In the genomic region with DNA sequence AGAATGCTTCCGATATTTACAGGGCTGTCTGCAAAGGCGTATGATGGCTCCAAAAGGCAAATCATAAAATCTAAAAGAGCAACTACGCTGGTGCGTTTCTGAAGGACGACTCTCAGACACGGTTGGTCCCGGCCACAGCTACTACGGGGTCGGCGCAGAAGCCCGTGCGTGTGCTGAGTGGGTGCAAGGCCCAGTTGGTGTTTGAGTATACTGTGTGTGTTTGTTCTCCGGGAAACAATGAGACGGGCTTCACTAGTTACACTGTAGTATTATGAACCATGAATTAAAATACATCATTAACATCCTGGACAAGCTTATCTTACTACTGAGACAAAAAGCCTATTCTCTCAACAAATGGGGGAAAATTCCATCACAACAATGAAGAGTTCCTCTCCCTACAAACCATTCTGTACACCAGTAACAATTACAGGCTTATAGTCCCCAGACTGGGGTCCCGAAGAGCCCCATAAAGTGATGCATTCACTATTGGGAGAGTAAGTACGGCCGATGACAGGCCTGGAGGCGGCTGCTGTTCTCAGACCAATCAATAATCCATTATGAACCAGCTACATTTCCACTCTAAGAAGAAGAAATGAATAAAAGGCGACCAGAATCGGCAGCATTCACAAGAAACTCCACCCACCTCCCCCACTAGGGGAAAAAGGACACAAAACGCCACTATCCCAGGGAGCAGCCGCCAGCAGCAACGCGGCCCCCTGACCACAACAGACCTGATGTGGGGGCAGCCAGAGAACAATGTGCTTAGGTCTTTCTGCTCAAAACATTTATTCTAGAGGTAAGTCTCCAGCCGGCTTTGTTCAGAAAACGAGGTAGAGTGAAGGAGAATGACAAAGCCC, we compare ENCODE assay signal across 8 cellular contexts. TPM values are rescaled to one million over a fixed set of nuclear protein-coding genes. Genes with fewer than 3 reads are reported as not detected.
DNase-seq lines count a peak whose midpoint lies in the region; ATAC-seq and TF ChIP-seq lines count a peak whose summit lies in the region.

No MANE protein-coding gene starts in this region.

- intact Hi-C loops in activated naive CD4-positive, alpha-beta T cell treated with anti-CD3 and anti-CD28 coated beads for 36 hours (cut with micrococcal nuclease): loop anchor here (2.0 kb wide), 3 partner anchors 41 to 77 kb away; no protein-coding TSS in a partner anchor
- intact Hi-C loops in esophagus squamous epithelium (cut with DNase I): no loop called here

- no peaks in the 10 kb centered on the region for H3K36me3 ChIP-seq in esophagus squamous epithelium

- H3K4me1 ChIP-seq in esophagus squamous epithelium: peaks cover 5 to 97% (median 27%) of the 10 kb centered on the region in 3 donors

- H3K36me3 Mint-ChIP-seq in activated naive CD4-positive, alpha-beta T cell treated with anti-CD3 and anti-CD28 coated beads for 36 hours (ENCODE audit: low read depth): no peaks in the 10 kb centered on the region
- no peaks in the 10 kb centered on the region for H3K36me3 Mint-ChIP-seq in T-helper 17 cell (ENCODE audit: low read depth)
- H3K36me3 Mint-ChIP-seq in neural crest cell (ENCODE audit: low read depth): no peaks in the 10 kb centered on the region

- H3K4me1 Mint-ChIP-seq in activated naive CD4-positive, alpha-beta T cell treated with anti-CD3 and anti-CD28 coated beads for 36 hours (ENCODE audit: low read depth): peaks cover 39% of the 10 kb centered on the region
- H3K4me1 Mint-ChIP-seq in T-helper 17 cell: peaks cover 71% of the 10 kb centered on the region
- H3K4me1 Mint-ChIP-seq in neural crest cell: peaks cover 98% of the 10 kb centered on the region

- no peaks in the 10 kb centered on the region for H3K9me3 Mint-ChIP-seq in activated naive CD4-positive, alpha-beta T cell treated with anti-CD3 and anti-CD28 coated beads for 36 hours
- no peaks in the 10 kb centered on the region for H3K9me3 Mint-ChIP-seq in neural crest cell

- peak; percentile 22 for ATAC-seq in T-helper 17 cell

- TF ChIP-seq CTCF in esophagus squamous epithelium (IDR thresholded peaks at IDR 0.05): no peak
- TF ChIP-seq CTCF in neural crest cell (conservative IDR thresholded peaks at IDR 0.05): no peak

- H3K27me3 Mint-ChIP-seq in activated naive CD4-positive, alpha-beta T cell treated with anti-CD3 and anti-CD28 coated beads for 36 hours (ENCODE audit: low read depth): peaks cover 3% of the 10 kb centered on the region
- H3K27me3 Mint-ChIP-seq in T-helper 17 cell (no peaks in the 10 kb centered on the region), neural crest cell (ENCODE audit: low read depth) (no peaks in the 10 kb centered on the region)

- TF ChIP-seq POLR2A in esophagus squamous epithelium (IDR thresholded peaks at IDR 0.05): no peak

- DNase-seq in activated naive CD4-positive, alpha-beta T cell treated with anti-CD3 and anti-CD28 coated beads for 36 hours: no peak
- DNase-seq in activated naive CD4-positive, alpha-beta T cell (lab: John Stamatoyannopoulos, UW): no peak
- DNase-seq in T-helper 17 cell: no peak
- DNase-seq in esophagus squamous epithelium (lab: John Stamatoyannopoulos, UW): no peak
- peak; percentile 36 for DNase-seq in neural crest cell (ENCODE audit: low read depth, low spot score)
- DNase-seq in LoVo (ENCODE audit: low spot score): no peak
- no peak for DNase-seq in SK-N-DZ (ENCODE audit: low spot score)
- no peak for DNase-seq in UCSD-AML1 (lab: John Stamatoyannopoulos, UW; ENCODE audit: unreplicated experiment)

- H3K27ac Mint-ChIP-seq in activated naive CD4-positive, alpha-beta T cell treated with anti-CD3 and anti-CD28 coated beads for 36 hours: no peak overlapping the region
- H3K27ac Mint-ChIP-seq in T-helper 17 cell (peak overlapping the region; percentile 51), neural crest cell (ENCODE audit: unreplicated experiment) (peak overlapping the region; percentile 98)

- CTCF ChIA-PET in activated naive CD4-positive, alpha-beta T cell treated with anti-CD3 and anti-CD28 coated beads for 36 hours (lab: Charles Lee): interaction anchor here (0.6 to 1.3 kb wide), 5 partner anchors 9 to 53 kb away, joined by 3 to 6 read pairs (median 4); no protein-coding TSS in a partner anchor

- H3K27ac ChIP-seq in esophagus squamous epithelium: peak overlapping the region; percentile 71 to 91 (median 86)

- H3K9me3 ChIP-seq in T-helper 17 cell (ENCODE audit: control insufficient read depth, low read length, poor library complexity, severe bottlenecking) (no peaks in the 10 kb centered on the region), esophagus squamous epithelium (no peaks in the 10 kb centered on the region)

- peak overlapping the region; percentile 37 to 75 (median 57) for H3K4me3 ChIP-seq in esophagus squamous epithelium

- no peaks in the 10 kb centered on the region for H3K27me3 ChIP-seq in esophagus squamous epithelium

- 34 to 37% methylated on average over 25 to 26 of the region's 26 CpGs for WGBS in esophagus squamous epithelium, 2 donors

- peak overlapping the region; percentile 76 for H3K4me3 Mint-ChIP-seq in activated naive CD4-positive, alpha-beta T cell treated with anti-CD3 and anti-CD28 coated beads for 36 hours
- H3K4me3 Mint-ChIP-seq in T-helper 17 cell: peak overlapping the region; percentile 89
- peak overlapping the region; percentile 89 for H3K4me3 Mint-ChIP-seq in neural crest cell

RNA-seq across cellular contexts. Expression of a gene that starts 43.3 kb away (rescaled TPM):
- 1 to 10 TPM; 7.4 to 8.4 TPM for total RNA-seq in activated naive CD4-positive, alpha-beta T cell treated with anti-CD3 and anti-CD28 coated beads for 36 hours
- total RNA-seq in T-helper 17 cell (10 to 100 TPM; 16.5 to 29.6 TPM), esophagus squamous epithelium (10 to 100 TPM; 18.0 to 23.9 (median 19.2) TPM), neural crest cell (90.7 and 91.2 TPM in 2 replicates)
- polyA plus RNA-seq in SK-N-DZ (2014; cell fraction: cytosol; rRNA removed): 18.9 and 25.6 TPM in 2 replicates
- polyA plus RNA-seq in SK-N-DZ (2014; cell fraction: nucleus; rRNA removed): 14.5 and 25.3 TPM in 2 replicates
